In genomic region chr20:43940518-43941225, GRCh38 we compare ENCODE assay signal across 16 cellular contexts. TPM values are rescaled to one million over a fixed set of nuclear protein-coding genes. Genes with fewer than 3 reads are reported as not detected.
DNase-seq lines count a peak whose midpoint lies in the region; TF ChIP-seq lines count a peak whose summit lies in the region.
"Had no signal": no experiment of that assay in that cellular context is flagged by ENCODE, and none has a peak within 500 bp of the region (broad histone marks: within the 10 kb centered on the region; RNA-seq: fewer than 3 reads in every experiment).

No MANE protein-coding gene starts in this region.

- BruUV-seq in PC-9 (replicated peaks; lab: Mats Ljungman, UMichigan) = no TSS peak

- no peak for TF ChIP-seq RAD21 in neural cell (conservative IDR thresholded peaks at IDR 0.05)

- H3K4me3 Mint-ChIP-seq in HFFc6 = peak overlapping the region; percentile 78

- no peak for TF ChIP-seq EP300 in neural cell (conservative IDR thresholded peaks at IDR 0.05; ENCODE audit: poor library complexity, severe bottlenecking)

- no peaks in the 10 kb centered on the region for H3K27me3 ChIP-seq in PC-9 (ENCODE audit: insufficient read depth, low read depth)
- H3K27me3 ChIP-seq in neural cell (ENCODE audit: insufficient read depth, low read depth, low read length) = no peaks in the 10 kb centered on the region
- H3K27me3 ChIP-seq in effector memory CD4-positive, alpha-beta T cell (replicated peaks; ENCODE audit: control insufficient read depth, insufficient read depth, low read length, poor library complexity, severe bottlenecking) = no peaks in the 10 kb centered on the region
- H3K27me3 ChIP-seq: neural progenitor cell, suprapubic skin had no signal

- H3K9me3 ChIP-seq in PC-9 (ENCODE audit: insufficient read depth, low read depth) = no peaks in the 10 kb centered on the region
- H3K9me3 ChIP-seq in neural cell (ENCODE audit: low read length) = no peaks in the 10 kb centered on the region
- H3K9me3 ChIP-seq in effector memory CD4-positive, alpha-beta T cell (ENCODE audit: control insufficient read depth, low read length) = no peaks in the 10 kb centered on the region
- H3K9me3 ChIP-seq: lower lobe of right lung, suprapubic skin had no signal

- H3K4me1 Mint-ChIP-seq in HFFc6 (ENCODE audit: low read depth) = peaks cover 93% of the 10 kb centered on the region

- DNase-seq in NCI-H510A treated with DMSO at 0.1 percent for 48 hours (lab: John Stamatoyannopoulos, UW) = peak; percentile 33
- no peak for DNase-seq in NCI-H510A (lab: John Stamatoyannopoulos, UW)
- no peak for DNase-seq in HFFc6
- DNase-seq in PC-9 = peak in 1 of 2 experiments; percentile 48
- no peak for DNase-seq in glomerular visceral epithelial cell (ENCODE audit: extremely low spot score)
- DNase-seq in Kasumi-1 (lab: John Stamatoyannopoulos, UW) = no peak
- DNase-seq in effector memory CD4-positive, alpha-beta T cell = no peak
- DNase-seq: ACHN; activated CD4-positive, alpha-beta T cell treated with anti-CD3 and anti-CD28 coated beads for 1 hour; H7; lower lobe of right lung had no signal

- H4K20me1 ChIP-seq in PC-9 (ENCODE audit: insufficient read depth) (no peaks in the 10 kb centered on the region), neural cell (ENCODE audit: insufficient read depth) (no peaks in the 10 kb centered on the region)

- POLR2A ChIA-PET in PC-9 (lab: Charles Lee; ENCODE audit: unreplicated experiment) = interaction anchor here (0.5 kb wide), 1 partner anchor 1408 kb away, joined by 3 read pairs; no protein-coding TSS in a partner anchor

- H3K9me2 ChIP-seq in PC-9 (ENCODE audit: insufficient read depth) = no peaks in the 10 kb centered on the region
- H3K9me2 ChIP-seq in neural cell (ENCODE audit: insufficient read depth, low read length) = no peaks in the 10 kb centered on the region

- H3K9ac ChIP-seq in neural cell (ENCODE audit: low read length) = no peak overlapping the region
- H3K9ac ChIP-seq: neural progenitor cell had no signal

- H3F3A ChIP-seq in PC-9 (ENCODE audit: insufficient read depth, low read depth) = peaks cover 75% of the 10 kb centered on the region
- no peaks in the 10 kb centered on the region for H3F3A ChIP-seq in neural cell (ENCODE audit: insufficient read depth, low read length, poor library complexity, severe bottlenecking)

- H3K79me2 ChIP-seq in PC-9 (ENCODE audit: low read depth) (peaks cover 81% of the 10 kb centered on the region), neural cell (replicated peaks; ENCODE audit: insufficient read depth, low read length) (no peaks in the 10 kb centered on the region)

- TF ChIP-seq CTCF in HFFc6 (IDR thresholded peaks at IDR 0.05) (no peak), PC-9 (conservative IDR thresholded peaks at IDR 0.05) (no peak), neural cell (IDR thresholded peaks at IDR 0.05; ENCODE audit: poor library complexity, severe bottlenecking) (no peak)

- CTCF ChIA-PET in PC-9 (lab: Charles Lee) = interaction anchor here (0.9 kb wide), 1 partner anchor 95 kb away, joined by 5 read pairs; no protein-coding TSS in a partner anchor

- H3K4me3 ChIP-seq in PC-9 (no peak overlapping the region), neural cell (ENCODE audit: low read length) (no peak overlapping the region)
- no peak overlapping the region for H3K4me3 ChIP-seq in effector memory CD4-positive, alpha-beta T cell (ENCODE audit: insufficient read depth, low read depth, low read length, poor library complexity, severe bottlenecking)
- H3K4me3 ChIP-seq: lower lobe of right lung, neural progenitor cell, smooth muscle cell, suprapubic skin had no signal

- H3K36me3 ChIP-seq in PC-9 (ENCODE audit: low read depth) (peaks cover 12% of the 10 kb centered on the region; the same call in 1 of the 2 replicates), neural cell (ENCODE audit: insufficient read depth, low read length) (no peaks in the 10 kb centered on the region)
- no peaks in the 10 kb centered on the region for H3K36me3 ChIP-seq in effector memory CD4-positive, alpha-beta T cell (ENCODE audit: control insufficient read depth, insufficient read depth, low read length)
- H3K36me3 ChIP-seq: lower lobe of right lung, neural progenitor cell, suprapubic skin had no signal

- H3K4me2 ChIP-seq in PC-9 (peak overlapping the region; percentile 66), neural cell (ENCODE audit: low read length) (no peak overlapping the region)
- H3K4me2 ChIP-seq: neural progenitor cell, smooth muscle cell had no signal

- H3K9me3 Mint-ChIP-seq in HFFc6 = no peaks in the 10 kb centered on the region
- H3K9me3 Mint-ChIP-seq: activated T-helper 2 cell treated with anti-CD3 and anti-CD28 coated beads, Interferon-gamma antibody, Interleukin-2, Interleukin-4, amounts not matched to agents 10 μg/mL and 5 μg/mL and 100 μg/mL, durations not matched to agents 14 hours and 24 hours and 36 hours; neural progenitor cell had no signal

- H3K27ac Mint-ChIP-seq in HFFc6 = peak overlapping the region; percentile 92
- H3K27ac Mint-ChIP-seq: neural progenitor cell had no signal

- H2AFZ ChIP-seq in PC-9 (no peak overlapping the region), neural cell (ENCODE audit: low read depth, low read length) (no peak overlapping the region)
- H2AFZ ChIP-seq: neural progenitor cell had no signal

- H3K4me1 ChIP-seq in PC-9 (replicated peaks; ENCODE audit: insufficient read depth) = peaks cover 88% of the 10 kb centered on the region
- peaks cover 22% of the 10 kb centered on the region for H3K4me1 ChIP-seq in effector memory CD4-positive, alpha-beta T cell (ENCODE audit: control insufficient read depth, insufficient read depth, low read length, poor library complexity, severe bottlenecking)
- H3K4me1 ChIP-seq: neural progenitor cell had no signal

- intact Hi-C loops in PC-9 (cut with micrococcal nuclease; ENCODE audit: unreplicated experiment) = loop anchor here (5.0 kb wide), 2 partner anchors 77 to 142 kb away; no protein-coding TSS in a partner anchor

- H3K36me3 Mint-ChIP-seq in HFFc6 (ENCODE audit: low read depth) = peaks cover 6% of the 10 kb centered on the region; the same call in 1 of the 2 replicates
- H3K36me3 Mint-ChIP-seq: neural progenitor cell had no signal

- peak overlapping the region; percentile 95 for H3K27ac ChIP-seq in PC-9
- H3K27ac ChIP-seq in neural cell (ENCODE audit: low read length) = no peak overlapping the region
- no peak overlapping the region for H3K27ac ChIP-seq in effector memory CD4-positive, alpha-beta T cell (ENCODE audit: insufficient read depth, low read length, poor library complexity, severe bottlenecking)
- H3K27ac ChIP-seq: neural progenitor cell, suprapubic skin had no signal

- peaks cover 2% of the 10 kb centered on the region for H3K27me3 Mint-ChIP-seq in HFFc6 (ENCODE audit: insufficient read depth)

TF ChIP-seq in neural cell, 6 proteins besides CTCF, POLR2A, EP300 and RAD21:
- TF ChIP-seq POLR2AphosphoS5 (IDR thresholded peaks at IDR 0.05) = peak; percentile 33
- no peak for TF ChIP-seq REST (IDR thresholded peaks at IDR 0.05; ENCODE audit: borderline replicate concordance)

RNA-seq across cellular contexts. Expression of gene TOX2, which starts 26.0 kb away (rescaled TPM):
- total RNA-seq in HFFc6 (2021; fragmentation: NEBNext Ultra II Directional; extraction: Animal tissue kit (Norgen Biotek cat#: 25700)) = 10 to 100 TPM; 46.1 to 68.2 (median 60.2) TPM
- 24.0 and 30.1 TPM in 2 replicates for total RNA-seq in PC-9 (2021)
- polyA plus RNA-seq in neural cell = 0.86 and 0.89 TPM in 2 replicates
- polyA minus RNA-seq in neural cell = 1.9 and 3.0 TPM in 2 replicates
